Comparison of ENCODE assay signal across 8 cellular contexts in genomic region chr17:45135192-45135977, GRCh38. TPM values are rescaled to one million over a fixed set of nuclear protein-coding genes. Genes with fewer than 3 reads are reported as not detected.
DNase-seq lines count a peak whose midpoint lies in the region; ATAC-seq and TF ChIP-seq lines count a peak whose summit lies in the region.

A gene with protein sequence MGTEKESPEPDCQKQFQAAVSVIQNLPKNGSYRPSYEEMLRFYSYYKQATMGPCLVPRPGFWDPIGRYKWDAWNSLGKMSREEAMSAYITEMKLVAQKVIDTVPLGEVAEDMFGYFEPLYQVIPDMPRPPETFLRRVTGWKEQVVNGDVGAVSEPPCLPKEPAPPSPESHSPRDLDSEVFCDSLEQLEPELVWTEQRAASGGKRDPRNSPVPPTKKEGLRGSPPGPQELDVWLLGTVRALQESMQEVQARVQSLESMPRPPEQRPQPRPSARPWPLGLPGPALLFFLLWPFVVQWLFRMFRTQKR (plus strand): TSS chr17:45135687. CDS start chr17:45136145, 458 bp downstream.

- intact Hi-C loops in activated CD4-positive, alpha-beta T cell treated with anti-CD3 and anti-CD28 coated beads for 36 hours (cut with DNase I, micrococcal nuclease), result loop anchor here (1.0 to 10.0 kb wide), 11 partner anchors 13 to 361 kb away; partner anchors contain the start of genes HEXIM1 (in 2 of the 2), HEXIM2 (in 2 of the 2), EFTUD2 (in 1 of the 2) and KIF18B (in 1 of the 2)

- POLR2A ChIA-PET in BJ (lab: Charles Lee), result interaction anchor here (0.6 kb wide), 3 partner anchors 8 to 17 kb away, joined by 3 to 10 read pairs (median 7); partner anchors contain the start of gene HEXIM1
- POLR2A ChIA-PET in activated CD4-positive, alpha-beta T cell treated with anti-CD3 and anti-CD28 coated beads for 36 hours (lab: Charles Lee), result interaction anchor here (0.6 to 2.8 kb wide), 7 partner anchors 9 to 177 kb away, joined by 3 to 65 read pairs (median 6); partner anchors contain the start of gene HEXIM1

- DNase-seq in BJ (ENCODE audit: low read depth) (peak; percentile 79), NCI-H510A treated with DMSO at 0.1 percent for 48 hours (lab: John Stamatoyannopoulos, UW) (peak; percentile 91), kidney tubule cell (ENCODE audit: low spot score) (peak; percentile 98)
- peak; percentile 98 for DNase-seq in activated CD4-positive, alpha-beta T cell treated with anti-CD3 and anti-CD28 coated beads for 36 hours
- peak; percentile 91 to 99 (median 96) for DNase-seq in stimulated activated CD4-positive, alpha-beta T cell treated with anti-CD3 and anti-CD28 coated beads, Interleukin-1b, Interleukin-23, amount 100 ng/mL, for 24 hours (ENCODE audit: low read depth in 4 of 4, low spot score in 1 of 4)

- H3K4me3 ChIP-seq in BJ (ENCODE audit: low read depth, low read length), result peak within 1 kb of the TSS; percentile 83

- peaks cover 9% of the 10 kb centered on the region for H3K4me1 Mint-ChIP-seq in activated CD4-positive, alpha-beta T cell treated with anti-CD3 and anti-CD28 coated beads for 36 hours

- ATAC-seq in HG03439 (IDR thresholded peaks at IDR 0.05; ENCODE audit: unreplicated experiment), result peak; percentile 75
- ATAC-seq in activated CD4-positive, alpha-beta T cell treated with anti-CD3 and anti-CD28 coated beads for 36 hours, result peak; percentile 91

- CTCF ChIA-PET in BJ (lab: Yijun Ruan, JAX), result interaction anchor here (0.6 to 7.3 kb wide), 91 partner anchors 9 to 363 kb away, joined by 3 to 204 read pairs (median 6); partner anchors contain the start of genes DCAKD, EFTUD2, FMNL1 and HEXIM1
- CTCF ChIA-PET in activated CD4-positive, alpha-beta T cell treated with anti-CD3 and anti-CD28 coated beads for 36 hours (lab: Charles Lee), result interaction anchor here (0.5 to 7.0 kb wide), 64 partner anchors 9 to 357 kb away, joined by 3 to 222 read pairs (median 4); partner anchors contain the start of genes DCAKD, FMNL1, HEXIM1 and HEXIM2

- H3K9me3 Mint-ChIP-seq in activated CD4-positive, alpha-beta T cell treated with anti-CD3 and anti-CD28 coated beads for 36 hours (ENCODE audit: low read depth), result no peaks in the 10 kb centered on the region

- H3K4me3 Mint-ChIP-seq in activated CD4-positive, alpha-beta T cell treated with anti-CD3 and anti-CD28 coated beads for 36 hours, result peak within 1 kb of the TSS; percentile 82

- no peaks in the 10 kb centered on the region for H3K27me3 ChIP-seq in BJ (ENCODE audit: control insufficient read depth, insufficient read depth, low read length)

- H3K27ac ChIP-seq in cingulate gyrus (ENCODE audit: low read depth, low read length), result peak within 1 kb of the TSS; percentile 87

- TF ChIP-seq CTCF in BJ (IDR thresholded peaks at IDR 0.05; ENCODE audit: insufficient read depth, low read depth, low read length), result peak; percentile 100

- peaks cover 3% of the 10 kb centered on the region for H3K27me3 Mint-ChIP-seq in activated CD4-positive, alpha-beta T cell treated with anti-CD3 and anti-CD28 coated beads for 36 hours

- H3K36me3 Mint-ChIP-seq in activated CD4-positive, alpha-beta T cell treated with anti-CD3 and anti-CD28 coated beads for 36 hours (ENCODE audit: low read depth), result no peaks in the 10 kb centered on the region

- H3K36me3 ChIP-seq in BJ (ENCODE audit: control insufficient read depth, insufficient read depth, low read length), result no peaks in the 10 kb centered on the region

- H3K27ac Mint-ChIP-seq in activated CD4-positive, alpha-beta T cell treated with anti-CD3 and anti-CD28 coated beads for 36 hours, result peak within 1 kb of the TSS; percentile 87

- TF ChIP-seq POLR2A in GM19193 (IDR thresholded peaks at IDR 0.05; ENCODE audit: extremely low read depth, insufficient read depth, insufficient read length), result peak; percentile 77

RNA-seq across cellular contexts. Expression of the gene that starts here (rescaled TPM):
- 5.4 and 7.3 TPM in 2 replicates for polyA plus RNA-seq in BJ (2011; rRNA removed)
- 3.0 and 4.2 TPM in 2 replicates for polyA minus RNA-seq in BJ (2011; rRNA and poly(A)+ RNA removed)
- total RNA-seq in activated CD4-positive, alpha-beta T cell treated with anti-CD3 and anti-CD28 coated beads for 36 hours, result 10 to 100 TPM; 12.7 to 13.4 TPM

Comparison
In these comparisons a context has a peak if more than half of its experiments do, and no peak if none do; other contexts are left out.
1. Peak in every context shown above with its lines: DNase-seq, ATAC-seq, H3K4me3 ChIP-seq and H3K27ac ChIP-seq.